ENCODE assay signal across 13 cellular contexts in genomic region chr15:60633426-60633968, GRCh38.
"Had no signal": no experiment of that assay in that cellular context is flagged by ENCODE, and none has a peak within 500 bp of the region (broad histone marks: within the 10 kb centered on the region; RNA-seq: fewer than 3 reads in every experiment).

No MANE protein-coding gene starts in this region.

- H3K27me3 ChIP-seq: adrenal gland, gastroesophageal sphincter, sigmoid colon, suprapubic skin, upper lobe of left lung had no signal

- H3K4me3 ChIP-seq: adrenal gland, gastroesophageal sphincter, left ventricle myocardium inferior, sigmoid colon, suprapubic skin, upper lobe of left lung had no signal

- H3K9me3 ChIP-seq: adrenal gland, gastroesophageal sphincter, left ventricle myocardium inferior, sigmoid colon, suprapubic skin, upper lobe of left lung had no signal

- H3K36me3 ChIP-seq: adrenal gland, gastroesophageal sphincter, left ventricle myocardium inferior, sigmoid colon, suprapubic skin, upper lobe of left lung had no signal

- H3K4me1 ChIP-seq: adrenal gland, left ventricle myocardium inferior, sigmoid colon, upper lobe of left lung had no signal

- ATAC-seq: activated CD4-positive, CD25-positive, alpha-beta regulatory T cell treated with anti-CD3 and anti-CD28 coated beads, Interleukin-2, amount 50 U/mL, for 24 hours; gastroesophageal sphincter had no signal

- DNase-seq: activated naive CD4-positive, alpha-beta T cell treated with anti-CD3 and anti-CD28 coated beads, Interleukin-2, amount 50 U/mL, for 16 hours; caudate nucleus; cortex of kidney; effector CD8-positive, alpha-beta T cell; islet precursor cell; left ventricle myocardium inferior; sigmoid colon; stimulated activated naive CD4-positive, alpha-beta T cell treated with Interleukin-2 at 50 U/mL for 16 hours; upper lobe of left lung had no signal
